In genomic region chr2:73212098-73212447, GRCh38 we compare ENCODE assay signal across 19 cellular contexts. TPM values are rescaled to one million over a fixed set of nuclear protein-coding genes. Genes with fewer than 3 reads are reported as not detected.
A peak's percentile ranks its signal among the peaks of the same experiment; 100 is the strongest.
DNase-seq lines count a peak whose midpoint lies in the region; ATAC-seq and TF ChIP-seq lines count a peak whose summit lies in the region.
"Had no signal": no experiment of that assay in that cellular context is flagged by ENCODE, and none has a peak within 500 bp of the region (broad histone marks: within the 10 kb centered on the region; RNA-seq: fewer than 3 reads in every experiment).

No MANE protein-coding gene starts in this region.

- no peaks in the 10 kb centered on the region for H4K20me1 ChIP-seq in GM23248 (ENCODE audit: insufficient read depth)
- H4K20me1 ChIP-seq in PC-9 (ENCODE audit: insufficient read depth), result no peaks in the 10 kb centered on the region; the same call in 1 of the 2 replicates

- no peaks in the 10 kb centered on the region for H3K36me3 ChIP-seq in GM23248 (ENCODE audit: low read depth)
- H3K36me3 ChIP-seq in PC-9 (ENCODE audit: low read depth), result no peaks in the 10 kb centered on the region
- H3K36me3 ChIP-seq in thoracic aorta, result no peaks in the 10 kb centered on the region
- H3K36me3 ChIP-seq: left lung had no signal

- DNase-seq in GM23248 (no peak), PC-9 (no peak), thoracic aorta (ENCODE audit: low spot score) (no peak), erythroblast (lab: John Stamatoyannopoulos, UW) (no peak)
- no peak for DNase-seq in activated CD4-positive, CD25-positive, alpha-beta regulatory T cell (lab: John Stamatoyannopoulos, UW)

- peak overlapping the region; percentile 93; the same call in 1 of the 2 replicates for H2AFZ ChIP-seq in GM23248
- H2AFZ ChIP-seq in PC-9, result no peak overlapping the region

- TF ChIP-seq CTCF in PC-9 (conservative IDR thresholded peaks at IDR 0.05) (no peak), thoracic aorta (IDR thresholded peaks at IDR 0.05) (no peak)

- TF ChIP-seq POLR2A in erythroblast (IDR thresholded peaks at IDR 0.05; ENCODE audit: low read length), result no peak

- H3K4me1 ChIP-seq in GM23248 (ENCODE audit: insufficient read depth), result peaks cover 11% of the 10 kb centered on the region
- peaks cover 10% of the 10 kb centered on the region; the same call in 1 of the 2 replicates for H3K4me1 ChIP-seq in PC-9 (replicated peaks; ENCODE audit: insufficient read depth)
- peaks cover 15 to 36% of the 10 kb centered on the region in 2 donors for H3K4me1 ChIP-seq in thoracic aorta (ENCODE audit: control insufficient read depth in 1 of 2, low read depth in 2 of 2)

- no peak overlapping the region for H3K9ac ChIP-seq in GM23248

- H3K9me3 ChIP-seq in GM23248 (ENCODE audit: low read depth), result no peaks in the 10 kb centered on the region
- H3K9me3 ChIP-seq in PC-9 (ENCODE audit: insufficient read depth, low read depth), result no peaks in the 10 kb centered on the region
- no peaks in the 10 kb centered on the region for H3K9me3 ChIP-seq in thoracic aorta
- H3K9me3 ChIP-seq: left lung had no signal

- POLR2A ChIA-PET in PC-9 (lab: Charles Lee; ENCODE audit: unreplicated experiment), result interaction anchor here (0.7 kb wide), 1 partner anchor 21 kb away, joined by 6 read pairs; the partner anchor contains the start of gene PRADC1

- intact Hi-C loops in PC-9 (cut with micrococcal nuclease; ENCODE audit: unreplicated experiment), result loop anchor here (1.0 to 2.0 kb wide), 2 partner anchors 35 to 127 kb away; no protein-coding TSS in a partner anchor

- no peak overlapping the region for H3K4me2 ChIP-seq in GM23248 (ENCODE audit: unreplicated experiment)
- H3K4me2 ChIP-seq in PC-9, result peak overlapping the region; percentile 63; the same call in 1 of the 2 replicates

- H3K9me2 ChIP-seq in GM23248 (ENCODE audit: insufficient read depth) (no peaks in the 10 kb centered on the region), PC-9 (ENCODE audit: insufficient read depth) (no peaks in the 10 kb centered on the region)

- CTCF ChIA-PET in PC-9 (lab: Charles Lee), result interaction anchor here (0.7 to 1.9 kb wide), 6 partner anchors 21 to 446 kb away, joined by 3 to 17 read pairs (median 4); partner anchors contain the start of genes CCT7 and PRADC1

- H3K79me2 ChIP-seq in GM23248 (ENCODE audit: insufficient read depth), result peaks cover 28% of the 10 kb centered on the region
- H3K79me2 ChIP-seq in PC-9 (ENCODE audit: low read depth), result peaks cover 28% of the 10 kb centered on the region

- H3K4me3 ChIP-seq in GM23248 (no peak overlapping the region), PC-9 (no peak overlapping the region), thoracic aorta (no peak overlapping the region)
- H3K4me3 ChIP-seq: left lung had no signal

- in situ Hi-C loops in GM23248 (cut with MboI), result no loop called here

- no TSS peak for BruUV-seq in PC-9 (replicated peaks; lab: Mats Ljungman, UMichigan)

- ATAC-seq in thoracic aorta (ENCODE audit: insufficient number of reproducible peaks, low FRiP score, low read depth), result no peak
- ATAC-seq in GM18867 (IDR thresholded peaks at IDR 0.05; ENCODE audit: unreplicated experiment), result no peak
- no peak for ATAC-seq in HG02885 (IDR thresholded peaks at IDR 0.05; ENCODE audit: poor library complexity, unreplicated experiment)

- peak overlapping the region; percentile 6; the same call in 1 of the 2 replicates for H3K27ac ChIP-seq in GM23248
- H3K27ac ChIP-seq in PC-9, result no peak overlapping the region
- peak overlapping the region; percentile 55 for H3K27ac ChIP-seq in cingulate gyrus (ENCODE audit: low read depth, low read length)
- H3K27ac ChIP-seq in thoracic aorta, result peak overlapping the region; percentile 52 to 81
- H3K27ac ChIP-seq: left lung had no signal

- H3F3A ChIP-seq in GM23248 (ENCODE audit: insufficient read depth) (peaks cover 19% of the 10 kb centered on the region), PC-9 (ENCODE audit: insufficient read depth, low read depth) (peaks cover 10% of the 10 kb centered on the region)

- WGBS in GM23248 (ENCODE audit: low coverage in 1 of 2, low lambda C conversion rate in 2 of 2, missing lambda C conversion rate in 2 of 2), 2 experiments, result 54 to 56% methylated on average over 7 of the region's 7 CpGs

- H3K27me3 ChIP-seq in GM23248 (replicated peaks; ENCODE audit: insufficient read depth) (0 out of 2 replicates have a peak, but pooled peaks cover 1% of the 10 kb centered on the region), PC-9 (ENCODE audit: insufficient read depth, low read depth) (no peaks in the 10 kb centered on the region), thoracic aorta (replicated peaks; ENCODE audit: insufficient read depth) (no peaks in the 10 kb centered on the region)
- H3K27me3 ChIP-seq: left lung had no signal

RNA-seq across cellular contexts. Expression of gene SMYD5, which starts 2.0 kb away (rescaled TPM):
- 20.1 and 33.0 TPM in 2 replicates for total RNA-seq in GM23248 (2014; rRNA removed; shearing (Covaris generic))
- polyA plus RNA-seq in GM23248 (2016; fragmentation: Nextera tagmentation; extraction: Ambion mirVana), result 15.0 and 17.5 TPM in 2 replicates
- total RNA-seq in PC-9 (2021) (28.3 and 32.0 TPM in 2 replicates), thoracic aorta (10 to 100 TPM; 12.6 to 16.2 TPM)

RNA-seq across cellular contexts. Expression of gene NOTO, which starts 9.7 kb away (rescaled TPM):
- not detected in 2 replicates for total RNA-seq in GM23248 (2014; rRNA removed; shearing (Covaris generic))
- not detected in 2 replicates for polyA plus RNA-seq in GM23248 (2016; fragmentation: Nextera tagmentation; extraction: Ambion mirVana)
- total RNA-seq in PC-9 (2021) (not detected in 2 replicates), thoracic aorta (not detected)
- total RNA-seq: activated CD8-positive, alpha-beta T cell treated with anti-CD3 and anti-CD28 coated beads for 36 hours; activated naive CD4-positive, alpha-beta T cell treated with anti-CD3 and anti-CD28 coated beads, Interleukin-2, amount 50 U/mL, for 72 hours; CD8-positive, alpha-beta T cell; cerebellum; HT1080; left lung; mesenteric fat pad; occipital lobe; SK-MEL-5; T-helper 1 cell treated with Interleukin-12 subunit alpha and Interleukin-12 subunit beta and Interleukin-4 antibody, amounts not matched to agents 30 ng/mL and 1 ng/mL, for 36 hours; urinary bladder had no signal

RNA-seq across cellular contexts. Expression of gene PRADC1, which starts 21.0 kb away (rescaled TPM):
- 40.7 and 44.3 TPM in 2 replicates for total RNA-seq in GM23248 (2014; rRNA removed; shearing (Covaris generic))
- 46.7 and 47.8 TPM in 2 replicates for polyA plus RNA-seq in GM23248 (2016; fragmentation: Nextera tagmentation; extraction: Ambion mirVana)
- total RNA-seq in PC-9 (2021), result 8.9 and 9.4 TPM in 2 replicates
- 10 to 100 TPM; 19.9 to 24.5 TPM for total RNA-seq in thoracic aorta

RNA-seq across cellular contexts. Expression of gene CCT7, which starts 22.0 kb away (rescaled TPM):
- 272 and 316 TPM in 2 replicates for total RNA-seq in GM23248 (2014; rRNA removed; shearing (Covaris generic))
- 213 and 225 TPM in 2 replicates for polyA plus RNA-seq in GM23248 (2016; fragmentation: Nextera tagmentation; extraction: Ambion mirVana)
- 295 and 319 TPM in 2 replicates for total RNA-seq in PC-9 (2021)
- total RNA-seq in thoracic aorta, result 100 to 1,000 TPM; 121 to 144 TPM
